14 cellular contexts compared by ENCODE assay signal in the genomic region with DNA sequence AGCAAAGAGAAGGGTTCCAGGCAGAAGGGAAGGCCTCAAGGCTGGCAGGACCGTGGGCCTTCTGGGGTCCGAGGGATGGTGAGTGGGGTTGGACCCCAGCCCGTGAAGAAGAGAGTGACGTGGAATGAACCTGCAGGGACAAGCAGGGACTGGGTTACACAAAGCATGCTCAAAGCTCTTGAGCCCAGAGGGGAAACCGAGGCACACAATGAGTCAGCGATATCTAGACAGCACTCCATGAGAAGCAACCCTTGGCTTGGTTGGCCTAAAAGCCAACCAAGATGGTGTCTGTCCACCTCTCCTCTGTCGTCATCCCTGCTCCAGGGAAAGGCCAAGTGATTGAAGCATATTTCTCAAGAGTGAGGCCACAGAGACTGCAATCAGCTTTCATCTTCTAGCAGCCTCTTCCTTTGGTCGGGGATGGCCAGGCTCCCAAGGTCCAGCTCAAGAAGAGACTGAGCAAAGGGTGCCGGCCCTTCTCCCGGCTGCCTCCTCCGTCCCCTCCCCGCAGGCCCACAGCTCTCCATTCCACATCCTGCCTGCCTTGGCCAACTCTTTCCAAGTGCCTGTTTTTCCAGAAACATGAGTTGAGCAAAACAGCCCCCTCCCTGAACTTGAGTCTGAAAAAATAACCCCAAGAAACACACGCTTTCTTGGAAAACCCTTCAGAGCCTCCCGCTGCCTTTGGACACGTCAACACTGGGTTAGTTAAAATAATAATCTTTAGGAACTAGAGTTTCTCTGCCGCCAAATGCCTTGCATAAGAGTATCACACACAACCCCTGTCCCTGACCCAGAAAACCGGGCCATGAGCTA.
DNase-seq lines count a peak whose midpoint lies in the region; TF ChIP-seq lines count a peak whose summit lies in the region.
"Had no signal": no experiment of that assay in that cellular context is flagged by ENCODE, and none has a peak within 500 bp of the region (broad histone marks: within the 10 kb centered on the region; RNA-seq: fewer than 3 reads in every experiment).

No MANE protein-coding gene starts in this region.

- no peak overlapping the region for H3K18ac ChIP-seq in trophoblast cell (ENCODE audit: low read length)

- no peak overlapping the region for H2BK120ac ChIP-seq in trophoblast cell (ENCODE audit: insufficient read depth, low read length, poor library complexity)

- H2BK12ac ChIP-seq in trophoblast cell (ENCODE audit: low read length) = peak overlapping the region; percentile 21

- H3K9me3 ChIP-seq in breast epithelium (no peaks in the 10 kb centered on the region), right atrium auricular region (no peaks in the 10 kb centered on the region), trophoblast cell (ENCODE audit: insufficient read depth, low read depth, low read length) (peaks cover 3% of the 10 kb centered on the region), vagina (no peaks in the 10 kb centered on the region)

- H2AK5ac ChIP-seq in trophoblast cell (ENCODE audit: low read length) = peak overlapping the region; percentile 5

- DNase-seq in breast epithelium (ENCODE audit: low spot score in 2 of 2) (peak in 1 of 2 donors; percentile 50), MCF 10A (ENCODE audit: unreplicated experiment) (no peak), right atrium auricular region (ENCODE audit: low spot score) (peak; percentile 84), trophoblast cell (no peak), vagina (ENCODE audit: extremely low spot score in 2 of 2) (peak in 1 of 2 donors; percentile 97), NCI-H510A treated with DMSO at 0.1 percent for 48 hours (lab: John Stamatoyannopoulos, UW) (no peak), NCI-H2107 treated with DMSO at 0.1 percent for 48 hours (lab: John Stamatoyannopoulos, UW; ENCODE audit: unreplicated experiment) (no peak)
- DNase-seq in activated CD8-positive, alpha-beta memory T cell treated with anti-CD3 and anti-CD28 coated beads, Interleukin-2, amount 50 U/mL, for 48 hours = no peak
- DNase-seq: DMS79; NCI-H1417; NCI-H82; nucleus accumbens; stimulated activated CD4-positive, alpha-beta T cell treated with anti-CD3 and anti-CD28 coated beads, Interleukin-4, amount 100 ng/mL, for 1 hour had no signal

- H2BK5ac ChIP-seq in trophoblast cell (ENCODE audit: low read depth, low read length, poor library complexity) = peak overlapping the region; percentile 21

- TF ChIP-seq CTCF in breast epithelium (IDR thresholded peaks at IDR 0.05) (no peak), MCF 10A (IDR thresholded peaks at IDR 0.05; ENCODE audit: unreplicated experiment) (no peak), right atrium auricular region (IDR thresholded peaks at IDR 0.05) (no peak), vagina (IDR thresholded peaks at IDR 0.05) (no peak)

- H3K27me3 ChIP-seq in breast epithelium (peaks cover 0 to 7% of the 10 kb centered on the region in 2 donors), right atrium auricular region (no peaks in the 10 kb centered on the region), trophoblast cell (ENCODE audit: insufficient read depth, low read length) (no peaks in the 10 kb centered on the region), vagina (no peaks in the 10 kb centered on the region)

- H3K9ac ChIP-seq in trophoblast cell (ENCODE audit: low read length) = no peak overlapping the region

- BruUV-seq in MCF 10A (replicated peaks; lab: Mats Ljungman, UMichigan) = no TSS peak

- no peak overlapping the region for H3K4me2 ChIP-seq in trophoblast cell (ENCODE audit: low read length)

- H4K91ac ChIP-seq in trophoblast cell (ENCODE audit: low read depth, low read length) = peak overlapping the region; percentile 41

- H2AFZ ChIP-seq in trophoblast cell (ENCODE audit: insufficient read depth, low read length, poor library complexity) = no peak overlapping the region

- no peak for TF ChIP-seq POLR2A in breast epithelium (IDR thresholded peaks at IDR 0.05)
- TF ChIP-seq POLR2A in vagina (IDR thresholded peaks at IDR 0.05) = no peak

- H3K79me1 ChIP-seq in trophoblast cell (ENCODE audit: low read length) = peaks cover 9% of the 10 kb centered on the region

- H3K36me3 Mint-ChIP-seq in MCF 10A (ENCODE audit: insufficient read depth, unreplicated experiment) = no peaks in the 10 kb centered on the region

- H3K27me3 Mint-ChIP-seq in MCF 10A (ENCODE audit: insufficient read depth, unreplicated experiment) = no peaks in the 10 kb centered on the region

- H3K4me3 Mint-ChIP-seq in MCF 10A (ENCODE audit: unreplicated experiment) = no peak overlapping the region

- no peaks in the 10 kb centered on the region for H3K4me1 ChIP-seq in breast epithelium
- H3K4me1 ChIP-seq in right atrium auricular region = peaks cover 0 to 34% of the 10 kb centered on the region in 2 donors
- H3K4me1 ChIP-seq in trophoblast cell (ENCODE audit: control insufficient read depth in 1 of 2, insufficient read depth in 2 of 2, low read length in 2 of 2) = peaks cover 13 to 15% of the 10 kb centered on the region in 2 experiments
- H3K4me1 ChIP-seq in vagina = peaks cover 21% of the 10 kb centered on the region

- no peak overlapping the region for H3K27ac Mint-ChIP-seq in MCF 10A (ENCODE audit: low read depth, unreplicated experiment)

- H3K27ac ChIP-seq in breast epithelium = peak overlapping the region; percentile 56 to 62
- peak overlapping the region; percentile 65 to 84 for H3K27ac ChIP-seq in right atrium auricular region
- H3K27ac ChIP-seq in trophoblast cell (ENCODE audit: low read depth, low read length) = no peak overlapping the region
- H3K27ac ChIP-seq in vagina = peak overlapping the region; percentile 72
- H3K27ac ChIP-seq: 22Rv1 had no signal

- POLR2A ChIA-PET in MCF 10A (lab: Yijun Ruan, JAX) = no interaction called here

- H3K4me3 ChIP-seq in breast epithelium (no peak overlapping the region), right atrium auricular region (no peak overlapping the region), trophoblast cell (ENCODE audit: low read depth, low read length) (no peak overlapping the region), vagina (no peak overlapping the region)

- H3K36me3 ChIP-seq in breast epithelium (no peaks in the 10 kb centered on the region), right atrium auricular region (no peaks in the 10 kb centered on the region), trophoblast cell (ENCODE audit: control insufficient read depth in 1 of 2, insufficient read depth in 2 of 2, low read length in 2 of 2) (no peaks in the 10 kb centered on the region), vagina (no peaks in the 10 kb centered on the region)

- H3K4me1 Mint-ChIP-seq in MCF 10A (ENCODE audit: insufficient read depth, unreplicated experiment) = peaks cover 31% of the 10 kb centered on the region

- WGBS in trophoblast cell (ENCODE audit: extremely low coverage, insufficient coverage, insufficient read length) = no CpG with 5 or more reads among the region's 17 CpGs

- no peak overlapping the region for H3K4ac ChIP-seq in trophoblast cell (ENCODE audit: low read depth, low read length)

- no peak overlapping the region for H4K12ac ChIP-seq in trophoblast cell (ENCODE audit: low read depth, low read length)

- no peaks in the 10 kb centered on the region for H3K79me2 ChIP-seq in trophoblast cell (ENCODE audit: control insufficient read depth, insufficient read depth, low read length, poor library complexity)

- no peak overlapping the region for H3K14ac ChIP-seq in trophoblast cell (ENCODE audit: low read length)

- no peak overlapping the region for H3K23ac ChIP-seq in trophoblast cell (ENCODE audit: low read length)

- CTCF ChIA-PET in MCF 10A (lab: Yijun Ruan, JAX) = no interaction called here

- no peaks in the 10 kb centered on the region for H3K9me3 Mint-ChIP-seq in MCF 10A (ENCODE audit: unreplicated experiment)

- intact Hi-C loops in breast epithelium (cut with DNase I; ENCODE audit: low total_unique reads) (no loop called here), MCF 10A (cut with micrococcal nuclease) (no loop called here), vagina (cut with DNase I) (loop anchor here (2.0 kb wide), 1 partner anchor 105 kb away; no protein-coding TSS in a partner anchor)

- H4K8ac ChIP-seq in trophoblast cell (ENCODE audit: low read depth, low read length) = no peak overlapping the region
